ENCODE assay signal across 18 cellular contexts in the genomic region with DNA sequence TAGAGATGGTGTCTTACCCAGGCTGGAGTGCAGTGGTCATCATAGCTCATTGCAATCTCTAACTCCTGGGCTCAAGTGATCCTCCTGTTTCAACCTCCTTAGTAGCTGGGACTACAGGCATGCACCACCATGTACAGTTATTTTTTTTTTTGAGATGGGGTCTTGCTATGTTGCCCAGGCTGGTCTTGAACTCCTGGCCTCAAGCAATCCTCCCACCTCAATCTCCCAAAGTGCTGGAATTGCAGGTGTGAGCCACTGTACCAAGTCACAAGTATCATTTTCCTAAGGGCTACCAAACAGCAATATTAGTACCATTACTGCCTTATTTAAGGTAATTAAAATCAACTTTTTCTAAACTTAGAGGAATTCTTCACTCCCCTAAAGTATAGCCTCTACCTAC.
"Had no signal": no experiment of that assay in that cellular context is flagged by ENCODE, and none has a peak within 500 bp of the region (broad histone marks: within the 10 kb centered on the region; RNA-seq: fewer than 3 reads in every experiment).

No MANE protein-coding gene starts in this region.

- H3K27me3 Mint-ChIP-seq: T-cell had no signal

- ATAC-seq: gastroesophageal sphincter, right cardiac atrium, T-cell had no signal

- H3K27ac Mint-ChIP-seq: nephron; T-helper 2 cell treated with Interferon-gamma antibody and Interleukin-4, amounts not matched to agents 5 μg/mL and 100 μg/mL, for 36 hours had no signal

- H3K4me3 Mint-ChIP-seq: activated T-helper 1 cell treated with anti-CD3 and anti-CD28 coated beads, Interleukin-12 subunit alpha, Interleukin-12 subunit beta, Interleukin-2, Interleukin-4 antibody, amounts not matched to agents 30 ng/mL and 10 ng/mL and 1 ng/mL, durations not matched to agents 14 hours and 24 hours and 36 hours; nephron; T-cell; T-helper 2 cell treated with Interferon-gamma antibody and Interleukin-4, amounts not matched to agents 5 μg/mL and 100 μg/mL, for 36 hours had no signal

- H3K9me3 Mint-ChIP-seq: nephron; T-cell; T-helper 2 cell treated with Interferon-gamma antibody and Interleukin-4, amounts not matched to agents 5 μg/mL and 100 μg/mL, for 36 hours had no signal

- DNase-seq: activated CD4-positive, alpha-beta T cell treated with anti-CD3 and anti-CD28 coated beads for 48 hours; activated gamma-delta T cell; activated T-cell treated with anti-CD3 and anti-CD28 coated beads for 4 hours; central memory CD4-positive, alpha-beta T cell; islet precursor cell; left ventricle myocardium inferior; mesendoderm; posterior cingulate gyrus; right cardiac atrium; spleen; stomach; T-cell; thyroid gland; upper lobe of left lung had no signal
